In the genomic region with DNA sequence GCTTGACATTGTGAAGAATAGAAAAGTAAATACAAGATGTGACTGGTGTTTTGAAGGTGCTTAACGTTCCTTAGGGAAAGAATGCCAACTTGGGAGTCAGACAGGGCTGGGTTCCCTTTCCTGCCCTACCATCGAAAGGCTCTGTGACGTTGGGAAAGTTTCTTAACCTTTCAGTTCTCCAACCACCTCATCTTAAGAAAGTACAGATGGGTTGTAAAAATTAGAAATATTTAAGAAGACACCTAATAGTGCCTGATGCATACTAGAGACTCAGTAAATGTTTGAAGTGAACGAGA, we compare ENCODE assay signal across 1 cellular context.
TF ChIP-seq lines count a peak whose summit lies in the region.

No MANE protein-coding gene starts in this region.

TF ChIP-seq in HCT116, 20 proteins besides CTCF, POLR2A, EP300 and RAD21 (continued from another document):
- TF ChIP-seq POLR2AphosphoS5 (IDR thresholded peaks at IDR 0.05; ENCODE audit: low read depth, low read length): no peak
- no peak for TF ChIP-seq SIN3A (IDR thresholded peaks at IDR 0.05; ENCODE audit: low read depth)
- TF ChIP-seq ELF1 (IDR thresholded peaks at IDR 0.05; ENCODE audit: borderline replicate concordance, low read depth): no peak
- no peak for TF ChIP-seq ZNF274 (IDR thresholded peaks at IDR 0.05; ENCODE audit: low read depth, low read length)
- TF ChIP-seq JUND (IDR thresholded peaks at IDR 0.05): no peak
- no peak for TF ChIP-seq EZH2 (IDR thresholded peaks at IDR 0.05)
- TF ChIP-seq, protein P1, sequence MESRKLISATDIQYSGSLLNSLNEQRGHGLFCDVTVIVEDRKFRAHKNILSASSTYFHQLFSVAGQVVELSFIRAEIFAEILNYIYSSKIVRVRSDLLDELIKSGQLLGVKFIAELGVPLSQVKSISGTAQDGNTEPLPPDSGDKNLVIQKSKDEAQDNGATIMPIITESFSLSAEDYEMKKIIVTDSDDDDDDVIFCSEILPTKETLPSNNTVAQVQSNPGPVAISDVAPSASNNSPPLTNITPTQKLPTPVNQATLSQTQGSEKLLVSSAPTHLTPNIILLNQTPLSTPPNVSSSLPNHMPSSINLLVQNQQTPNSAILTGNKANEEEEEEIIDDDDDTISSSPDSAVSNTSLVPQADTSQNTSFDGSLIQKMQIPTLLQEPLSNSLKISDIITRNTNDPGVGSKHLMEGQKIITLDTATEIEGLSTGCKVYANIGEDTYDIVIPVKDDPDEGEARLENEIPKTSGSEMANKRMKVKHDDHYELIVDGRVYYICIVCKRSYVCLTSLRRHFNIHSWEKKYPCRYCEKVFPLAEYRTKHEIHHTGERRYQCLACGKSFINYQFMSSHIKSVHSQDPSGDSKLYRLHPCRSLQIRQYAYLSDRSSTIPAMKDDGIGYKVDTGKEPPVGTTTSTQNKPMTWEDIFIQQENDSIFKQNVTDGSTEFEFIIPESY (IDR thresholded peaks at IDR 0.05; ENCODE audit: extremely low read depth, insufficient replicate concordance, low read length): no peak
- TF ChIP-seq, protein P2, sequence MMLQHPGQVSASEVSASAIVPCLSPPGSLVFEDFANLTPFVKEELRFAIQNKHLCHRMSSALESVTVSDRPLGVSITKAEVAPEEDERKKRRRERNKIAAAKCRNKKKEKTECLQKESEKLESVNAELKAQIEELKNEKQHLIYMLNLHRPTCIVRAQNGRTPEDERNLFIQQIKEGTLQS (IDR thresholded peaks at IDR 0.05): no peak
- no peak for TF ChIP-seq REST (IDR thresholded peaks at IDR 0.05; ENCODE audit: low read depth)
- TF ChIP-seq CEBPB (IDR thresholded peaks at IDR 0.05; ENCODE audit: low read depth): no peak
- no peak for TF ChIP-seq YY1 (IDR thresholded peaks at IDR 0.05; ENCODE audit: extremely low read depth, insufficient replicate concordance, low read depth, low read length)
- TF ChIP-seq EGR1 (IDR thresholded peaks at IDR 0.05; ENCODE audit: low read depth): no peak
